In the genomic region with DNA sequence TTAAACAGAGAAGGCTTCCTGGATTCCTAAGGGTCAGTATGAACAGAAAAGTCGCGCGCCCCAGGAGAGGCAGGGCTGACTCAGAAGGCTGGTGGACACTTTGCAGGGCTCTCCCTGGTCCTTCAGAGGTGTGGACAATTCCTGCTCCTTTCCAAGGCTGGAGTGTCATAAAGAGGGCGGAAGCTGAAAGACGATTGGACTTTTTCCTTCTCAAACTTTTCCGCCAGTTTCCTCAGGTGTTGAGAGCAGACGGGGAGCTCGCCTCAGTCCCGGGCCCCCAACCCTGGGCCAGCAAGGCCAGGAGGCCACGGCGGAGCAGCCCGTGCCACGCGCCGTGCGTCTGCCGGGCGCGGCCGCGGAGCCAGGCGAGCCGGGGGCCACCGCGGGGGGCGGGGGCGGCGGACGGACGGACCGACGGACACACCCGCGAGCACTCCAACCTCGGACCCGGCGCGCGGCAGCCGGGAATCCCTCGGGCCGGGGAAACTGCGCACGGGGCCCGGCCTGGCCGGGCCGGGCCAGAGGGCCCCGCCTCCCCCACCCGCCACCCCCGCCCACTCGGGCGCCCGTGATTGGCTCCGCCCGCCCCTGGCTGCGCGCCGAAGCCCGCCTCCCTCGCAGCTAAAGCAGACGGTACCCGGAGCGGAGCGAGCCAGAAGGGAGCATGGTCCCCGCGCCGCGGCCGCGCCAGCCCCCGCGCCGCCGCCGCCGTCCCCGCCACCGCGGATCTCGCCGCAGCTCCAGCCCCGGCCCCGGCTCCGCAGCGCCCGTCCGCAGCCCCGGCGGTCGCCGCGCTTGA, we compare ENCODE assay signal across 1 cellular context.
TF ChIP-seq lines count a peak whose summit lies in the region.

Gene KLHL29 (plus strand): TSS at position 629 of the 799 bp plus-strand sequence. CDS start 177,018 bp downstream, outside the sequence.

TF ChIP-seq in SK-N-SH, 30 proteins besides CTCF, POLR2A, EP300 and RAD21 (continued from another document):
- TF ChIP-seq PBX3 (IDR thresholded peaks at IDR 0.05) (no peak), FOXM1 (IDR thresholded peaks at IDR 0.05; ENCODE audit: low read depth) (no peak), SIN3A (IDR thresholded peaks at IDR 0.05; ENCODE audit: borderline replicate concordance, low read depth, low read length) (no peak), GABPA (IDR thresholded peaks at IDR 0.05; ENCODE audit: low read depth) (no peak), CHD2 (IDR thresholded peaks at IDR 0.05; ENCODE audit: low read length, partially characterized antibody) (no peak), TCF12 (IDR thresholded peaks at IDR 0.05) (no peak), RCOR1 (IDR thresholded peaks at IDR 0.05; ENCODE audit: low read length) (no peak)
- TF ChIP-seq, protein P1, sequence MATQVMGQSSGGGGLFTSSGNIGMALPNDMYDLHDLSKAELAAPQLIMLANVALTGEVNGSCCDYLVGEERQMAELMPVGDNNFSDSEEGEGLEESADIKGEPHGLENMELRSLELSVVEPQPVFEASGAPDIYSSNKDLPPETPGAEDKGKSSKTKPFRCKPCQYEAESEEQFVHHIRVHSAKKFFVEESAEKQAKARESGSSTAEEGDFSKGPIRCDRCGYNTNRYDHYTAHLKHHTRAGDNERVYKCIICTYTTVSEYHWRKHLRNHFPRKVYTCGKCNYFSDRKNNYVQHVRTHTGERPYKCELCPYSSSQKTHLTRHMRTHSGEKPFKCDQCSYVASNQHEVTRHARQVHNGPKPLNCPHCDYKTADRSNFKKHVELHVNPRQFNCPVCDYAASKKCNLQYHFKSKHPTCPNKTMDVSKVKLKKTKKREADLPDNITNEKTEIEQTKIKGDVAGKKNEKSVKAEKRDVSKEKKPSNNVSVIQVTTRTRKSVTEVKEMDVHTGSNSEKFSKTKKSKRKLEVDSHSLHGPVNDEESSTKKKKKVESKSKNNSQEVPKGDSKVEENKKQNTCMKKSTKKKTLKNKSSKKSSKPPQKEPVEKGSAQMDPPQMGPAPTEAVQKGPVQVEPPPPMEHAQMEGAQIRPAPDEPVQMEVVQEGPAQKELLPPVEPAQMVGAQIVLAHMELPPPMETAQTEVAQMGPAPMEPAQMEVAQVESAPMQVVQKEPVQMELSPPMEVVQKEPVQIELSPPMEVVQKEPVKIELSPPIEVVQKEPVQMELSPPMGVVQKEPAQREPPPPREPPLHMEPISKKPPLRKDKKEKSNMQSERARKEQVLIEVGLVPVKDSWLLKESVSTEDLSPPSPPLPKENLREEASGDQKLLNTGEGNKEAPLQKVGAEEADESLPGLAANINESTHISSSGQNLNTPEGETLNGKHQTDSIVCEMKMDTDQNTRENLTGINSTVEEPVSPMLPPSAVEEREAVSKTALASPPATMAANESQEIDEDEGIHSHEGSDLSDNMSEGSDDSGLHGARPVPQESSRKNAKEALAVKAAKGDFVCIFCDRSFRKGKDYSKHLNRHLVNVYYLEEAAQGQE (IDR thresholded peaks at IDR 0.05; ENCODE audit: low read depth, low read length) = no peak
- TF ChIP-seq, protein P2, sequence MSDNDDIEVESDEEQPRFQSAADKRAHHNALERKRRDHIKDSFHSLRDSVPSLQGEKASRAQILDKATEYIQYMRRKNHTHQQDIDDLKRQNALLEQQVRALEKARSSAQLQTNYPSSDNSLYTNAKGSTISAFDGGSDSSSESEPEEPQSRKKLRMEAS (IDR thresholded peaks at IDR 0.05; ENCODE audit: low read depth) = peak; percentile 47; the same call in 1 of the 2 replicates
TF ChIP-seq in SK-N-SH: peak in this region for 4.
